ENCODE assay signal across 7 cellular contexts in genomic region chr12:7019043-7019569, GRCh38. TPM values are rescaled to one million over a fixed set of nuclear protein-coding genes. Genes with fewer than 3 reads are reported as not detected.
DNase-seq lines count a peak whose midpoint lies in the region; ATAC-seq, FAIRE-seq and TF ChIP-seq lines count a peak whose summit lies in the region.

No MANE protein-coding gene starts in this region.

- intact Hi-C loops in PC-3 (cut with micrococcal nuclease), result loop anchor here (2.0 to 5.0 kb wide), 4 partner anchors 47 to 94 kb away; partner anchors contain the start of genes C12orf57, C1R, EMG1 and PHB2
- intact Hi-C loops in esophagus muscularis mucosa (cut with DNase I), result loop anchor here (5.0 kb wide), 1 partner anchor 47 kb away; the partner anchor contains the start of genes EMG1 and PHB2
- intact Hi-C loops in gastrocnemius medialis (cut with DNase I; ENCODE audit: low total_unique reads), result loop anchor here (1.0 to 5.0 kb wide), 3 partner anchors 95 to 267 kb away; partner anchors contain the start of gene MLF2

- no peaks in the 10 kb centered on the region for H3K27me3 ChIP-seq in H9 (ENCODE audit: insufficient read depth, low read length)
- H3K27me3 ChIP-seq in PC-3 (ENCODE audit: low read length), result no peaks in the 10 kb centered on the region
- H3K27me3 ChIP-seq in esophagus muscularis mucosa, result no peaks in the 10 kb centered on the region
- H3K27me3 ChIP-seq in gastrocnemius medialis, result no peaks in the 10 kb centered on the region

- H2AK5ac ChIP-seq in H9 (ENCODE audit: insufficient read length, low read length), result no peak overlapping the region

- no peak overlapping the region for H2BK12ac ChIP-seq in H9 (ENCODE audit: insufficient read length, low read depth, low read length)

- H2AFZ ChIP-seq in H9 (ENCODE audit: low read length), result no peak overlapping the region
- H2AFZ ChIP-seq in PC-3 (ENCODE audit: low read length), result peak overlapping the region; percentile 61

- no peak overlapping the region for H3K4ac ChIP-seq in H9 (ENCODE audit: low read depth, low read length)

- no peaks in the 10 kb centered on the region for H3K27me3 Mint-ChIP-seq in H9 (ENCODE audit: low read depth)

- peak overlapping the region; percentile 24 to 82 (median 50); a peak in 3 of 7 replicates for H3K27ac Mint-ChIP-seq in H9

- peak overlapping the region; percentile 49 for H3K4me2 ChIP-seq in H9 (ENCODE audit: insufficient read depth, insufficient read length, low read length)
- peak overlapping the region; percentile 96 for H3K4me2 ChIP-seq in PC-3 (ENCODE audit: low read length)

- peak overlapping the region; percentile 97 for H3K4me3 ChIP-seq in PC-3 (ENCODE audit: low read length)
- peak overlapping the region; percentile 77 to 89 (median 86) for H3K4me3 ChIP-seq in esophagus muscularis mucosa
- H3K4me3 ChIP-seq in gastrocnemius medialis, result peak overlapping the region; percentile 49 to 95 (median 84)

- H4K8ac ChIP-seq in H9 (replicated peaks; ENCODE audit: insufficient read length, low read depth, low read length), result no peak overlapping the region

- in situ Hi-C loops in gastrocnemius medialis (cut with MboI; ENCODE audit: low sequenced_read_pairs in 4 of 4), result no loop called here

- no peaks in the 10 kb centered on the region for H3F3A ChIP-seq in PC-3 (ENCODE audit: low read length, unreplicated experiment)

- H3K14ac ChIP-seq in H9 (ENCODE audit: insufficient read depth, low read length), result no peak overlapping the region

- H2BK20ac ChIP-seq in H9 (ENCODE audit: low read depth, low read length, poor library complexity, severe bottlenecking), result no peak overlapping the region

- H2BK120ac ChIP-seq in H9 (ENCODE audit: low read depth, low read length, poor library complexity, severe bottlenecking), result no peak overlapping the region

- H4K5ac ChIP-seq in H9 (ENCODE audit: insufficient read length, low read depth, low read length), result no peak overlapping the region

- TF ChIP-seq EP300 in esophagus muscularis mucosa (IDR thresholded peaks at IDR 0.05), result no peak

- H2BK15ac ChIP-seq in H9 (ENCODE audit: low read depth, low read length), result no peak overlapping the region

- no peak overlapping the region for H3T11ph ChIP-seq in H9 (ENCODE audit: low read length)

- H3K23me2 ChIP-seq in H9 (ENCODE audit: insufficient read length, low read depth, low read length, poor library complexity, severe bottlenecking), result peaks cover 3% of the 10 kb centered on the region

- no peaks in the 10 kb centered on the region for H3K9me3 ChIP-seq in H9 (ENCODE audit: control insufficient read depth, low read depth, low read length)
- H3K9me3 ChIP-seq in PC-3 (ENCODE audit: low read length), result no peaks in the 10 kb centered on the region
- H3K9me3 ChIP-seq in esophagus muscularis mucosa, result no peaks in the 10 kb centered on the region
- no peaks in the 10 kb centered on the region for H3K9me3 ChIP-seq in gastrocnemius medialis

- CTCF ChIA-PET in PC-3 (lab: Charles Lee), result no interaction called here

- H3K27ac ChIP-seq in H9 (ENCODE audit: insufficient read length, low read depth, low read length), result no peak overlapping the region
- H3K27ac ChIP-seq in PC-3 (ENCODE audit: low read length), result no peak overlapping the region
- H3K27ac ChIP-seq in esophagus muscularis mucosa (replicated peaks in 1 of 4), result peak overlapping the region; percentile 88 to 97 (median 88)
- peak overlapping the region; percentile 91 to 98 (median 95) for H3K27ac ChIP-seq in gastrocnemius medialis

- peak overlapping the region; percentile 91 to 95 for H3K4me3 Mint-ChIP-seq in H9

- no peak overlapping the region for H4K91ac ChIP-seq in H9 (ENCODE audit: insufficient read length, low read depth, low read length)

- TF ChIP-seq POLR2A in esophagus muscularis mucosa (IDR thresholded peaks at IDR 0.05; ENCODE audit: low read depth) (no peak), gastrocnemius medialis (IDR thresholded peaks at IDR 0.05) (no peak)

- no peak for FAIRE-seq in frontal cortex (lab: Jason Lieb, UNC)

- peaks cover 25 to 27% of the 10 kb centered on the region in 2 experiments for H3K4me1 Mint-ChIP-seq in H9

- no peaks in the 10 kb centered on the region for H3K79me1 ChIP-seq in H9 (ENCODE audit: insufficient read depth, low read depth, low read length, poor library complexity, severe bottlenecking)

- no peaks in the 10 kb centered on the region for H3K9me2 ChIP-seq in PC-3 (replicated peaks; ENCODE audit: low read length)

- TF ChIP-seq CTCF in H9 (conservative IDR thresholded peaks at IDR 0.05), result no peak
- no peak for TF ChIP-seq CTCF in PC-3 (conservative IDR thresholded peaks at IDR 0.05; ENCODE audit: low read depth, low read length)
- peak in 2 of 3 experiments; percentile 0 to 5 for TF ChIP-seq CTCF in esophagus muscularis mucosa (IDR thresholded peaks at IDR 0.05)
- TF ChIP-seq CTCF in gastrocnemius medialis (IDR thresholded peaks at IDR 0.05 in 4 of 5, conservative IDR thresholded peaks at IDR 0.05 in 1 of 5), result peak in 1 of 5 experiments; percentile 2

- H3K36me3 Mint-ChIP-seq in H9 (ENCODE audit: insufficient read depth in 1 of 3, low read depth in 3 of 3), result peaks cover 0 to 3% (median 0%) of the 10 kb centered on the region in 3 experiments; a peak in 3 of 7 replicates

- BruUV-seq in PC-3 (replicated peaks; lab: Mats Ljungman, UMichigan), result TSS peak; percentile 74

- DNase-seq in H9, result no peak
- no peak for DNase-seq in PC-3
- no peak for DNase-seq in esophagus muscularis mucosa (ENCODE audit: extremely low spot score)
- no peak for DNase-seq in gastrocnemius medialis
- no peak for DNase-seq in frontal cortex (ENCODE audit: low spot score in 2 of 2)

- no CpG with 5 or more reads among the region's 6 CpGs for WGBS in H9 (ENCODE audit: extremely low coverage, insufficient read length, low lambda C conversion rate)
- WGBS in esophagus muscularis mucosa, result 11% methylated on average over 6 of the region's 6 CpGs

- H3K23ac ChIP-seq in H9 (ENCODE audit: insufficient read length, low read depth, low read length), result no peak overlapping the region

- H3K36me3 ChIP-seq in PC-3 (ENCODE audit: low read depth, low read length) (no peaks in the 10 kb centered on the region), esophagus muscularis mucosa (peaks cover 0 to 5% (median 0%) of the 10 kb centered on the region in 4 donors), gastrocnemius medialis (no peaks in the 10 kb centered on the region)

- ATAC-seq in PC-3, result no peak
- no peak for ATAC-seq in gastrocnemius medialis
- ATAC-seq in HG03025 (IDR thresholded peaks at IDR 0.05; ENCODE audit: low FRiP score, unreplicated experiment), result no peak
- ATAC-seq in HG03432 (IDR thresholded peaks at IDR 0.05; ENCODE audit: unreplicated experiment), result no peak

- H4K20me1 ChIP-seq in H9 (ENCODE audit: control insufficient read depth, insufficient read depth, insufficient read length) (no peaks in the 10 kb centered on the region), PC-3 (ENCODE audit: low read length) (no peaks in the 10 kb centered on the region)

- no peaks in the 10 kb centered on the region; the same call in 1 of the 2 replicates for H3K79me2 ChIP-seq in H9 (ENCODE audit: insufficient read depth, low read length)
- H3K79me2 ChIP-seq in PC-3 (ENCODE audit: low read length), result peaks cover 33% of the 10 kb centered on the region

- POLR2A ChIA-PET in PC-3 (lab: Charles Lee; ENCODE audit: unreplicated experiment), result no interaction called here

- H3K56ac ChIP-seq in H9 (ENCODE audit: insufficient read length, low read depth, low read length), result no peak overlapping the region

- H3K9ac ChIP-seq in H9 (ENCODE audit: extremely low read depth, insufficient read length, low read length) (no peak overlapping the region), PC-3 (ENCODE audit: low read length) (peak overlapping the region; percentile 79)

- no peak overlapping the region for H3K18ac ChIP-seq in H9 (ENCODE audit: insufficient read length, low read depth, low read length)

- H3K4me1 ChIP-seq in H9 (ENCODE audit: insufficient read depth, low read length), result no peaks in the 10 kb centered on the region
- peaks cover 15% of the 10 kb centered on the region for H3K4me1 ChIP-seq in PC-3 (ENCODE audit: insufficient read depth, low read length)
- peaks cover 24 to 36% (median 31%) of the 10 kb centered on the region in 4 donors for H3K4me1 ChIP-seq in esophagus muscularis mucosa
- H3K4me1 ChIP-seq in gastrocnemius medialis, result peaks cover 30 to 36% of the 10 kb centered on the region in 2 donors

- no peak overlapping the region for H2BK5ac ChIP-seq in H9 (ENCODE audit: insufficient read length, low read length)

- peaks cover 0 to 3% of the 10 kb centered on the region in 2 experiments; a peak in 1 of 5 replicates for H3K9me3 Mint-ChIP-seq in H9

RNA-seq across cellular contexts. Expression of gene LPCAT3, which starts 0.8 kb away (rescaled TPM):
- total RNA-seq in H9 (2021) (45.0 and 47.7 TPM in 2 replicates), PC-3 (2014; rRNA removed) (16.3 and 21.5 TPM in 2 replicates), esophagus muscularis mucosa (10 to 100 TPM; 21.6 to 33.3 (median 26.2) TPM), gastrocnemius medialis (10 to 100 TPM; 19.4 to 42.8 (median 36.7) TPM), frontal cortex (6.5 TPM)

RNA-seq across cellular contexts. Expression of gene C1S, which starts 41.4 kb away (rescaled TPM):
- total RNA-seq in H9 (2021) (3.4 and 4.2 TPM in 2 replicates), PC-3 (2014; rRNA removed) (2.1 and 2.9 TPM in 2 replicates), esophagus muscularis mucosa (100 to 1,000 TPM; 454 to 549 (median 512) TPM), gastrocnemius medialis (10 to 100 TPM; 58.1 to 90.8 (median 85.9) TPM), frontal cortex (6.5 TPM)

RNA-seq across cellular contexts. Expression of gene EMG1, which starts 48.4 kb away (rescaled TPM):
- total RNA-seq in H9 (2021), result 62.7 and 67.4 TPM in 2 replicates
- 40.7 and 44.3 TPM in 2 replicates for total RNA-seq in PC-3 (2014; rRNA removed)
- total RNA-seq in esophagus muscularis mucosa, result 10 to 100 TPM; 20.8 to 35.1 (median 26.3) TPM
- total RNA-seq in gastrocnemius medialis, result 10 to 100 TPM; 25.8 to 40.6 (median 32.1) TPM
- 22.4 TPM for total RNA-seq in frontal cortex

RNA-seq across cellular contexts. Expression of gene PHB2, which starts 48.6 kb away (rescaled TPM):
- 370 and 383 TPM in 2 replicates for total RNA-seq in H9 (2021)
- 353 and 376 TPM in 2 replicates for total RNA-seq in PC-3 (2014; rRNA removed)
- total RNA-seq in esophagus muscularis mucosa, result 100 to 1,000 TPM; 194 to 265 (median 233) TPM
- total RNA-seq in gastrocnemius medialis, result 100 to 1,000 TPM; 226 to 304 (median 238) TPM
- 175 TPM for total RNA-seq in frontal cortex

Comparison
In these comparisons a context has a peak if more than half of its experiments do, and no peak if none do; other contexts are left out.
1. H3K27ac ChIP-seq: peak in esophagus muscularis mucosa (4 of 4) and gastrocnemius medialis (4 of 4); none in H9 (single experiment) and PC-3 (single experiment).
2. CTCF ChIP-seq: peak in esophagus muscularis mucosa (2 of 3); none in H9 (single experiment) and PC-3 (single experiment).
3. Peak in every context shown above with its lines, with median percentiles within 50 percentile points of each other: H3K4me3 ChIP-seq.